1 cellular context compared by ENCODE assay signal in the genomic region with DNA sequence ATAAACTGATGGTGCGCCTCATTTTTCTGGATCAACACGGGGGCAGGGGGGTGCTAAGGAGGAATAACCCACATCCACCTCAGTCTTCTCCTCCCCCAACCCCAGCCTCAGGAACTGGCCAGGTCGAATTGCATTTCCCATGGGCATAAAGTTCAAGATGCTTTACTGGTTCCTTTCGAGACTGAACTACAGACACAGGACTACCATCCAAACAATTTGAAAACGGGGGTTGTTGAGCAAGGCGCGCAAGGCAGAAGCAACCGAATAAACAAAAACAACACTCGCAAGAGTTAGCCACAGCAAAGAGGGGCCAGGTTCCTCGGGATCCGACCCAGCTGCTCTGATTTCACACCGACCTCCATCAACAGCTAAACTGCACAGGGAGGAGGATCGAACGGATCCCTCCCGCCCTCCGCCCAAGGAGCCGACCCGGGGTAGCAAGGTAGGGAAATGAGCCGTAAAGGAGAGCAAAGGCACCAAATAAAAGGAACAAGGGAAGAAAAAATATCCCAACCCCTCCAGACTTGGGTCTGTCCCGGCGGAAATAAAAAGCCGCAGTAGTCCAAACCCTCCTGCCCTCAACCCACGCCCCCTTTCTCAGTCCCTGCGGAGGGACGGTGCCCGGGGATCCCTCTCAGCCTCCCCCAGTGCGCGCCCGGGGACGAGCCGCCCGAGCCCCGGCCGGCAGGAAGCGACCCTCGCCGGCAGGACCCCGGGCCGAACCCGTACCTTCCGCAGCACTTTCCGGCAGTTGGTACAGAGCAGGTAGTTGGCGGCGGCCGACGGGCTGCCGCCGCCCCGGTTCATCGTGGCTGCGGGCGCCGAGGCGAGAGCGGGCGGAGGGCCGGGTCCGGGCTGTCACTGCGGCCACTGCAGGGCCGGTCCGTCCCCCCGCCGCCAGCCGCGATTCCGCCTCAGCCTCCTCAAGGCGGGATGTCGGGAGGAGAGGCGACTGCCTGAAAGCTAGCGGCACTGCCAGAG.
TF ChIP-seq lines count a peak whose summit lies in the region.

No MANE protein-coding gene starts in this region.

TF ChIP-seq in K562, 482 proteins besides CTCF, POLR2A, EP300 and RAD21 (continued from another document and continues in another):
- TF ChIP-seq SAP30 (IDR thresholded peaks at IDR 0.05; ENCODE audit: borderline replicate concordance, insufficient read depth, low read depth, low read length, poor library complexity, severe bottlenecking): peak; percentile 72
- no peak for TF ChIP-seq HIVEP1 (CRISPR knock-in tag; IDR thresholded peaks at IDR 0.05)
- no peak for TF ChIP-seq ZNF217 (CRISPR knock-in tag; IDR thresholded peaks at IDR 0.05)
- TF ChIP-seq ZNF778 (CRISPR knock-in tag; IDR thresholded peaks at IDR 0.05): no peak
- TF ChIP-seq CBFA2T3 (IDR thresholded peaks at IDR 0.05): no peak
- no peak for TF ChIP-seq ZNF57 (CRISPR knock-in tag; IDR thresholded peaks at IDR 0.05)
- TF ChIP-seq CREM (IDR thresholded peaks at IDR 0.05; ENCODE audit: low read depth): no peak
- TF ChIP-seq DIDO1 (tag; IDR thresholded peaks at IDR 0.05; ENCODE audit: low read depth): no peak
- TF ChIP-seq HLTF (IDR thresholded peaks at IDR 0.05): no peak
- no peak for TF ChIP-seq PTRF (tag; IDR thresholded peaks at IDR 0.05)
- TF ChIP-seq, protein P1, sequence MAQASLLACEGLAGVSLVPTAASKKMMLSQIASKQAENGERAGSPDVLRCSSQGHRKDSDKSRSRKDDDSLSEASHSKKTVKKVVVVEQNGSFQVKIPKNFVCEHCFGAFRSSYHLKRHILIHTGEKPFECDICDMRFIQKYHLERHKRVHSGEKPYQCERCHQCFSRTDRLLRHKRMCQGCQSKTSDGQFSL (CRISPR knock-in tag; IDR thresholded peaks at IDR 0.05): no peak
- TF ChIP-seq, protein P1 (tag; IDR thresholded peaks at IDR 0.05): no peak
- TF ChIP-seq YY1 (IDR thresholded peaks at IDR 0.05; ENCODE audit: borderline replicate concordance in 1 of 3, control insufficient read depth in 1 of 3, extremely low read depth in 1 of 3, insufficient read depth in 3 of 3, insufficient read length in 1 of 3, insufficient replicate concordance in 2 of 3, low read depth in 1 of 3, low read length in 2 of 3): no peak
- TF ChIP-seq, protein P2, sequence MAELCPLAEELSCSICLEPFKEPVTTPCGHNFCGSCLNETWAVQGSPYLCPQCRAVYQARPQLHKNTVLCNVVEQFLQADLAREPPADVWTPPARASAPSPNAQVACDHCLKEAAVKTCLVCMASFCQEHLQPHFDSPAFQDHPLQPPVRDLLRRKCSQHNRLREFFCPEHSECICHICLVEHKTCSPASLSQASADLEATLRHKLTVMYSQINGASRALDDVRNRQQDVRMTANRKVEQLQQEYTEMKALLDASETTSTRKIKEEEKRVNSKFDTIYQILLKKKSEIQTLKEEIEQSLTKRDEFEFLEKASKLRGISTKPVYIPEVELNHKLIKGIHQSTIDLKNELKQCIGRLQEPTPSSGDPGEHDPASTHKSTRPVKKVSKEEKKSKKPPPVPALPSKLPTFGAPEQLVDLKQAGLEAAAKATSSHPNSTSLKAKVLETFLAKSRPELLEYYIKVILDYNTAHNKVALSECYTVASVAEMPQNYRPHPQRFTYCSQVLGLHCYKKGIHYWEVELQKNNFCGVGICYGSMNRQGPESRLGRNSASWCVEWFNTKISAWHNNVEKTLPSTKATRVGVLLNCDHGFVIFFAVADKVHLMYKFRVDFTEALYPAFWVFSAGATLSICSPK (IDR thresholded peaks at IDR 0.05; ENCODE audit: borderline replicate concordance): no peak
- TF ChIP-seq NCOA6 (IDR thresholded peaks at IDR 0.05): no peak
- TF ChIP-seq CREB1 (IDR thresholded peaks at IDR 0.05): no peak
- TF ChIP-seq CREB1 (CRISPR knock-in tag; IDR thresholded peaks at IDR 0.05): no peak
- 0 out of 2 replicates have a peak, but pooled peaks have one; percentile 13 for TF ChIP-seq TEAD4 (IDR thresholded peaks at IDR 0.05; ENCODE audit: low read length)
- TF ChIP-seq TEAD4 (CRISPR knock-in tag; IDR thresholded peaks at IDR 0.05; ENCODE audit: borderline replicate concordance): no peak
- no peak for TF ChIP-seq ZNF175 (CRISPR knock-in tag; IDR thresholded peaks at IDR 0.05; ENCODE audit: low read depth)
- 0 out of 4 replicates have a peak, but pooled peaks of 1 of the 2 experiments have one; percentile 20 for TF ChIP-seq NONO (IDR thresholded peaks at IDR 0.05; ENCODE audit: low read depth in 2 of 2, low read length in 1 of 2)
- no peak for TF ChIP-seq HNRNPL (IDR thresholded peaks at IDR 0.05; ENCODE audit: low read depth, low read length)
- no peak for TF ChIP-seq ZNF436 (CRISPR knock-in tag; IDR thresholded peaks at IDR 0.05)
- TF ChIP-seq, protein P3, sequence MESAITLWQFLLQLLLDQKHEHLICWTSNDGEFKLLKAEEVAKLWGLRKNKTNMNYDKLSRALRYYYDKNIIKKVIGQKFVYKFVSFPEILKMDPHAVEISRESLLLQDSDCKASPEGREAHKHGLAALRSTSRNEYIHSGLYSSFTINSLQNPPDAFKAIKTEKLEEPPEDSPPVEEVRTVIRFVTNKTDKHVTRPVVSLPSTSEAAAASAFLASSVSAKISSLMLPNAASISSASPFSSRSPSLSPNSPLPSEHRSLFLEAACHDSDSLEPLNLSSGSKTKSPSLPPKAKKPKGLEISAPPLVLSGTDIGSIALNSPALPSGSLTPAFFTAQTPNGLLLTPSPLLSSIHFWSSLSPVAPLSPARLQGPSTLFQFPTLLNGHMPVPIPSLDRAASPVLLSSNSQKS (CRISPR knock-in tag; IDR thresholded peaks at IDR 0.05): no peak
- TF ChIP-seq MCM2 (IDR thresholded peaks at IDR 0.05; ENCODE audit: low read depth): no peak
- TF ChIP-seq FOXA3 (CRISPR knock-in tag; conservative IDR thresholded peaks at IDR 0.05 in 1 of 2, IDR thresholded peaks at IDR 0.05 in 1 of 2): no peak
- no peak for TF ChIP-seq TCF7L2 (IDR thresholded peaks at IDR 0.05; ENCODE audit: low read depth, low read length)
- TF ChIP-seq FOXP1 (CRISPR knock-in tag; IDR thresholded peaks at IDR 0.05): no peak
- TF ChIP-seq FOS (IDR thresholded peaks at IDR 0.05; ENCODE audit: extremely low read depth, insufficient read length): no peak
- TF ChIP-seq HMGN3 (IDR thresholded peaks at IDR 0.05; ENCODE audit: borderline replicate concordance, extremely low read depth, insufficient read length, low read depth, low read length): peak; percentile 25
- TF ChIP-seq RBFOX2 (IDR thresholded peaks at IDR 0.05; ENCODE audit: low read depth, low read length): peak; percentile 46
- TF ChIP-seq, protein P4, sequence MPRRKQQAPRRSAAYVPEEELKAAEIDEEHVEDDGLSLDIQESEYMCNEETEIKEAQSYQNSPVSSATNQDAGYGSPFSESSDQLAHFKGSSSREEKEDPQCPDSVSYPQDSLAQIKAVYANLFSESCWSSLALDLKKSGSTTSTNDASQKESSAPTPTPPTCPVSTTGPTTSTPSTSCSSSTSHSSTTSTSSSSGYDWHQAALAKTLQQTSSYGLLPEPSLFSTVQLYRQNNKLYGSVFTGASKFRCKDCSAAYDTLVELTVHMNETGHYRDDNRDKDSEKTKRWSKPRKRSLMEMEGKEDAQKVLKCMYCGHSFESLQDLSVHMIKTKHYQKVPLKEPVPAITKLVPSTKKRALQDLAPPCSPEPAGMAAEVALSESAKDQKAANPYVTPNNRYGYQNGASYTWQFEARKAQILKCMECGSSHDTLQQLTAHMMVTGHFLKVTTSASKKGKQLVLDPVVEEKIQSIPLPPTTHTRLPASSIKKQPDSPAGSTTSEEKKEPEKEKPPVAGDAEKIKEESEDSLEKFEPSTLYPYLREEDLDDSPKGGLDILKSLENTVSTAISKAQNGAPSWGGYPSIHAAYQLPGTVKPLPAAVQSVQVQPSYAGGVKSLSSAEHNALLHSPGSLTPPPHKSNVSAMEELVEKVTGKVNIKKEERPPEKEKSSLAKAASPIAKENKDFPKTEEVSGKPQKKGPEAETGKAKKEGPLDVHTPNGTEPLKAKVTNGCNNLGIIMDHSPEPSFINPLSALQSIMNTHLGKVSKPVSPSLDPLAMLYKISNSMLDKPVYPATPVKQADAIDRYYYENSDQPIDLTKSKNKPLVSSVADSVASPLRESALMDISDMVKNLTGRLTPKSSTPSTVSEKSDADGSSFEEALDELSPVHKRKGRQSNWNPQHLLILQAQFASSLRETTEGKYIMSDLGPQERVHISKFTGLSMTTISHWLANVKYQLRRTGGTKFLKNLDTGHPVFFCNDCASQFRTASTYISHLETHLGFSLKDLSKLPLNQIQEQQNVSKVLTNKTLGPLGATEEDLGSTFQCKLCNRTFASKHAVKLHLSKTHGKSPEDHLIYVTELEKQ (CRISPR knock-in tag; IDR thresholded peaks at IDR 0.05): no peak
- TF ChIP-seq, protein P5, sequence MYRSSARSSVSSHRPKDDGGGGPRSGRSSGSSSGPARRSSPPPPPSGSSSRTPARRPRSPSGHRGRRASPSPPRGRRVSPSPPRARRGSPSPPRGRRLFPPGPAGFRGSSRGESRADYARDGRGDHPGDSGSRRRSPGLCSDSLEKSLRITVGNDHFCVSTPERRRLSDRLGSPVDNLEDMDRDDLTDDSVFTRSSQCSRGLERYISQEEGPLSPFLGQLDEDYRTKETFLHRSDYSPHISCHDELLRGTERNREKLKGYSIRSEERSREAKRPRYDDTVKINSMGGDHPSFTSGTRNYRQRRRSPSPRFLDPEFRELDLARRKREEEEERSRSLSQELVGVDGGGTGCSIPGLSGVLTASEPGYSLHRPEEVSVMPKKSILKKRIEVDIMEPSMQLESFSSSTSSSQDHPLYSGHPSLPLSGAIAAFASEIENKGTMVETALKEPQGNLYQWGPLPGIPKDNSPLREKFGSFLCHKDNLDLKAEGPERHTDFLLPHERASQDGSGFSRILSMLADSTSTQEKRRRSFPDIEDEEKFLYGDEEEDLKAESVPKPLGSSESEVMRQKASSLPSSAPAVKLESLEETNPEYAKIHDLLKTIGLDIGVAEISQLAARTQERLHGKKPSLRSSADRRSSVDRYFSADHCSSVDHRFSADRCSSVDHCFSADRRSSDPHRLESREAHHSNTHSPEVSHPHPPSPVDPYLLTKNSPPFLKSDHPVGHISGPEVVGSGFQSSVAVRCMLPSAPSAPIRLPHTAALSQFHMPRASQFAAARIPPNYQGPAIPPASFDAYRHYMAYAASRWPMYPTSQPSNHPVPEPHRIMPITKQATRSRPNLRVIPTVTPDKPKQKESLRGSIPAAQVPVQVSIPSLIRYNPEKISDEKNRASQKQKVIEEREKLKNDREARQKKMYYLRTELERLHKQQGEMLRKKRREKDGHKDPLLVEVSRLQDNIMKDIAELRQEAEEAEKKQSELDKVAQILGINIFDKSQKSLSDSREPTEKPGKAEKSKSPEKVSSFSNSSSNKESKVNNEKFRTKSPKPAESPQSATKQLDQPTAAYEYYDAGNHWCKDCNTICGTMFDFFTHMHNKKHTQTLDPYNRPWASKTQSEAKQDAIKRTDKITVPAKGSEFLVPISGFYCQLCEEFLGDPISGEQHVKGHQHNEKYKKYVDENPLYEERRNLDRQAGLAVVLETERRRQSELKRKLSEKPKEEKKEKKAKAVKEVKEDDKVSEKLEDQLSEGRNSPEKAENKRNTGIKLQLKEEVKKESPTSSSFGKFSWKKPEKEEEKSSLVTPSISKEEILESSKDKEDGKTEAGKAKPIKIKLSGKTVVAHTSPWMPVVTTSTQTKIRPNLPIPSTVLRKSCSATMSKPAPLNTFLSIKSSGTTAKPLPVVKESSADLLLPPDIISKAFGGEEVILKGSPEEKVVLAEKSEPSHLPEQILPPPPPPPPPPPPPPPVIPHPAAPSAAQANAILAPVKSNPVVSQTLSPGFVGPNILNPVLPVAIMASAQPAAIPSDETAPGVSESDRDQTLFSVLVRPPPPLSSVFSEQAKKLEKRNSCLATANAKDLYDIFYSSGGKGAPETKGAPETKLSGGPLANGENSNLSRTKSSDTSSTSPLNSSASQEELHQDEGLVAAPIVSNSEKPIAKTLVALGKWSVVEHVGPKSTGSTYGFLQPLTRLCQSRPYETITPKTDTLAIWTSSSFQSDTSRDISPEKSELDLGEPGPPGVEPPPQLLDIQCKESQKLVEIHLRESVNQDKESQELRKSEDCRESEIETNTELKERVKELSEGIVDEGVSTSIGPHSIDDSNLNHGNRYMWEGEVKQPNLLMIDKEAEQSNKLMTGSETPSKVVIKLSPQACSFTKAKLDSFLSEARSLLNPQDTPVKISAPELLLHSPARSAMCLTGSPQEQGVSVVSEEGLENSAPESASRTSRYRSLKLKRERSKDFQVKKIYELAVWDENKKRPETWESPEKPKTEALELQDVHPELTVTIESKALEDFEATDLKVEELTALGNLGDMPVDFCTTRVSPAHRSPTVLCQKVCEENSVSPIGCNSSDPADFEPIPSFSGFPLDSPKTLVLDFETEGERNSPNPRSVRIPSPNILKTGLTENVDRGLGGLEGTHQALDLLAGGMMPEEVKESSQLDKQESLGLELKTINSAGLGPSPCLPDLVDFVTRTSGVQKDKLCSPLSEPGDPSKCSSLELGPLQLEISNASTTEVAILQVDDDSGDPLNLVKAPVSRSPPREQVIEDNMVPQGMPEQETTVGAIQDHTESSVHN (IDR thresholded peaks at IDR 0.05; ENCODE audit: borderline replicate concordance in 1 of 2, low read depth in 1 of 2): no peak
- TF ChIP-seq ZFPM2 (CRISPR knock-in tag; IDR thresholded peaks at IDR 0.05): no peak
- no peak for TF ChIP-seq ZNF354B (CRISPR knock-in tag; IDR thresholded peaks at IDR 0.05)
- TF ChIP-seq SUPT5H (IDR thresholded peaks at IDR 0.05): no peak
- TF ChIP-seq, protein P6, sequence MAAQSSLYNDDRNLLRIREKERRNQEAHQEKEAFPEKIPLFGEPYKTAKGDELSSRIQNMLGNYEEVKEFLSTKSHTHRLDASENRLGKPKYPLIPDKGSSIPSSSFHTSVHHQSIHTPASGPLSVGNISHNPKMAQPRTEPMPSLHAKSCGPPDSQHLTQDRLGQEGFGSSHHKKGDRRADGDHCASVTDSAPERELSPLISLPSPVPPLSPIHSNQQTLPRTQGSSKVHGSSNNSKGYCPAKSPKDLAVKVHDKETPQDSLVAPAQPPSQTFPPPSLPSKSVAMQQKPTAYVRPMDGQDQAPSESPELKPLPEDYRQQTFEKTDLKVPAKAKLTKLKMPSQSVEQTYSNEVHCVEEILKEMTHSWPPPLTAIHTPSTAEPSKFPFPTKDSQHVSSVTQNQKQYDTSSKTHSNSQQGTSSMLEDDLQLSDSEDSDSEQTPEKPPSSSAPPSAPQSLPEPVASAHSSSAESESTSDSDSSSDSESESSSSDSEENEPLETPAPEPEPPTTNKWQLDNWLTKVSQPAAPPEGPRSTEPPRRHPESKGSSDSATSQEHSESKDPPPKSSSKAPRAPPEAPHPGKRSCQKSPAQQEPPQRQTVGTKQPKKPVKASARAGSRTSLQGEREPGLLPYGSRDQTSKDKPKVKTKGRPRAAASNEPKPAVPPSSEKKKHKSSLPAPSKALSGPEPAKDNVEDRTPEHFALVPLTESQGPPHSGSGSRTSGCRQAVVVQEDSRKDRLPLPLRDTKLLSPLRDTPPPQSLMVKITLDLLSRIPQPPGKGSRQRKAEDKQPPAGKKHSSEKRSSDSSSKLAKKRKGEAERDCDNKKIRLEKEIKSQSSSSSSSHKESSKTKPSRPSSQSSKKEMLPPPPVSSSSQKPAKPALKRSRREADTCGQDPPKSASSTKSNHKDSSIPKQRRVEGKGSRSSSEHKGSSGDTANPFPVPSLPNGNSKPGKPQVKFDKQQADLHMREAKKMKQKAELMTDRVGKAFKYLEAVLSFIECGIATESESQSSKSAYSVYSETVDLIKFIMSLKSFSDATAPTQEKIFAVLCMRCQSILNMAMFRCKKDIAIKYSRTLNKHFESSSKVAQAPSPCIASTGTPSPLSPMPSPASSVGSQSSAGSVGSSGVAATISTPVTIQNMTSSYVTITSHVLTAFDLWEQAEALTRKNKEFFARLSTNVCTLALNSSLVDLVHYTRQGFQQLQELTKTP (IDR thresholded peaks at IDR 0.05; ENCODE audit: low read depth in 1 of 2, partially characterized antibody in 2 of 2): no peak
- no peak for TF ChIP-seq ZBTB17 (CRISPR knock-in tag; IDR thresholded peaks at IDR 0.05)
- TF ChIP-seq SRF (CRISPR knock-in tag; IDR thresholded peaks at IDR 0.05): no peak
